ENCODE assay signal across 8 cellular contexts in the genomic region with DNA sequence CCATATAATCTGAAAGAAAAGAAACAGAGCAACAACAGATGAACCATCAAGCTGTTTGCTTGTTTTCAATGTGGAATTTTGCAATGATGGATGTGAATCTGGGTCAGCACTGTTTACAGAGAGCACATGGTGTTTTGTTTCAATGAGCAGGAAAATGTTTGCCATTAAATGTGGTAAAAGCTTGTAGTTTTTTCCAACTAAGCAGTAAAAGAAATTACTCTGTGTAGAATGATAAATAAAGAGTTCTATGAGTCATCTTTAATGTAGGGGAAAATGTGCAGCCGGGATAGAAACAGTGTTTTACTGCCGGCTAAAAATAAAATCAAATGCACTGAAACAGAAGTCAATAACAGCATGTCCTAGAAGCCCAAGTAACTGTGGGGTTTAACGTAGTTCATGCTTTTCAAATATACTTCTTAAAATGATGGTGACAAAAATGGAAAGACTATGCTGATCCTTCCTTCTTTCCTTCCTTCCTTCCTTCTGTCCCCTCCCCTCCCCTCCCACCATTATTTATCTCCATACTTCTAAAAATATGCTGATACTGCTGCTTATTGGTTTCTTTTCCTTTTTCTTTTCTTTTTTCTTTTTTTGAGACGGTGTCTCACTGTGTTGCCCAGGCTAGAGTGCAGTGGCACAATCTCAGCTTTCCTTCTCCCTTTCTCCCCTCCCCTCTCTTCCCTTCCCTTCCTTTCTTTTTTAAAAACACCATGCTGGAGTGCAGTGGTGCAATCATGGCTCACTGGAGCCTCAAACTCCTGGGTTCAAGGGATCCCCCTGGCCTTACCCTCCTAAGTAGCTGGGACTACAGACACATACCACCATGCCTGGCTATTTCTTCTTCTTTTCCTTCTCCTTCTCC. TPM values are rescaled to one million over a fixed set of nuclear protein-coding genes. Genes with fewer than 3 reads are reported as not detected.
A peak's percentile ranks its signal among the peaks of the same experiment; 100 is the strongest.
DNase-seq lines count a peak whose midpoint lies in the region; ATAC-seq, FAIRE-seq and TF ChIP-seq lines count a peak whose summit lies in the region.

No MANE protein-coding gene starts in this region.

- H3K79me2 ChIP-seq in parathyroid adenoma: no peaks in the 10 kb centered on the region

- FAIRE-seq in endometrium (lab: Jason Lieb, UNC): peak; percentile 99

- peaks cover 15% of the 10 kb centered on the region for H3K4me1 Mint-ChIP-seq in Caco-2 (ENCODE audit: low read depth, unreplicated experiment)
- no peaks in the 10 kb centered on the region for H3K4me1 Mint-ChIP-seq in T-helper 2 cell treated with Interferon-gamma antibody and Interleukin-4, amounts not matched to agents 5 μg/mL and 100 μg/mL, for 36 hours (ENCODE audit: low read depth)

- peak in 1 of 2 experiments; percentile 29 for DNase-seq in Caco-2
- DNase-seq in NCI-H2196 treated with DMSO at 0.1 percent for 48 hours (lab: John Stamatoyannopoulos, UW; ENCODE audit: unreplicated experiment): peak; percentile 41
- DNase-seq in NOMO-1 treated with DMSO at 0.1 percent for 48 hours (lab: John Stamatoyannopoulos, UW; ENCODE audit: unreplicated experiment): no peak
- no peak for DNase-seq in T-helper 2 cell treated with Interferon-gamma antibody and Interleukin-4, amounts not matched to agents 5 μg/mL and 100 μg/mL, for 36 hours (ENCODE audit: low spot score)
- no peak for DNase-seq in GM20000 (ENCODE audit: low spot score)

- peaks cover 2% of the 10 kb centered on the region for H3K36me3 Mint-ChIP-seq in Caco-2 (ENCODE audit: insufficient read depth, unreplicated experiment)
- H3K36me3 Mint-ChIP-seq in T-helper 2 cell treated with Interferon-gamma antibody and Interleukin-4, amounts not matched to agents 5 μg/mL and 100 μg/mL, for 36 hours (ENCODE audit: low read depth): no peaks in the 10 kb centered on the region

- peak overlapping the region; percentile 20 for H3K27ac ChIP-seq in parathyroid adenoma

- no peak overlapping the region for H3K4me3 Mint-ChIP-seq in Caco-2 (ENCODE audit: unreplicated experiment)
- H3K4me3 Mint-ChIP-seq in T-helper 2 cell treated with Interferon-gamma antibody and Interleukin-4, amounts not matched to agents 5 μg/mL and 100 μg/mL, for 36 hours: no peak overlapping the region

- CTCF ChIA-PET in Caco-2 (lab: Charles Lee): no interaction called here

- H3K4me3 ChIP-seq in Caco-2 (ENCODE audit: low read depth, low read length) (no peak overlapping the region), parathyroid adenoma (ENCODE audit: low read depth, low read length) (no peak overlapping the region)

- TF ChIP-seq CTCF in Caco-2 (IDR thresholded peaks at IDR 0.05; ENCODE audit: insufficient read depth in 1 of 2, low read depth in 1 of 2, low read length in 1 of 2, severe bottlenecking in 1 of 2, unreplicated experiment in 1 of 2) (no peak), parathyroid adenoma (IDR thresholded peaks at IDR 0.05) (no peak), GM20000 (IDR thresholded peaks at IDR 0.05; ENCODE audit: extremely low read depth, missing control alignments) (no peak)

- peak overlapping the region; percentile 52 for H2AFZ ChIP-seq in parathyroid adenoma

- H3K9me3 ChIP-seq in Caco-2 (no peaks in the 10 kb centered on the region), parathyroid adenoma (ENCODE audit: control insufficient read depth, low read length) (no peaks in the 10 kb centered on the region)

- no TSS peak for BruUV-seq in Caco-2 (replicated peaks; lab: Mats Ljungman, UMichigan)

- ATAC-seq in HG02588 (IDR thresholded peaks at IDR 0.05; ENCODE audit: unreplicated experiment): no peak

- H3K4me1 ChIP-seq in Caco-2 (peaks cover 28% of the 10 kb centered on the region), parathyroid adenoma (peaks cover 9% of the 10 kb centered on the region)

- H3K9ac ChIP-seq in parathyroid adenoma: no peak overlapping the region

- no peaks in the 10 kb centered on the region for H3K27me3 ChIP-seq in Caco-2 (replicated peaks; ENCODE audit: control insufficient read depth, insufficient read depth, low read length)
- H3K27me3 ChIP-seq in parathyroid adenoma (ENCODE audit: control insufficient read depth, insufficient read depth, low read length): no peaks in the 10 kb centered on the region

- H3K27me3 Mint-ChIP-seq in Caco-2 (ENCODE audit: insufficient read depth, unreplicated experiment): no peaks in the 10 kb centered on the region
- H3K27me3 Mint-ChIP-seq in T-helper 2 cell treated with Interferon-gamma antibody and Interleukin-4, amounts not matched to agents 5 μg/mL and 100 μg/mL, for 36 hours (ENCODE audit: low read depth): peaks cover 4% of the 10 kb centered on the region

- intact Hi-C loops in Caco-2 (cut with micrococcal nuclease; ENCODE audit: unreplicated experiment): no loop called here

- no peaks in the 10 kb centered on the region for H3K9me3 Mint-ChIP-seq in Caco-2 (ENCODE audit: unreplicated experiment)
- H3K9me3 Mint-ChIP-seq in T-helper 2 cell treated with Interferon-gamma antibody and Interleukin-4, amounts not matched to agents 5 μg/mL and 100 μg/mL, for 36 hours: no peaks in the 10 kb centered on the region

- no peaks in the 10 kb centered on the region for H3K36me3 ChIP-seq in Caco-2 (ENCODE audit: control insufficient read depth, insufficient read depth, low read length)
- no peaks in the 10 kb centered on the region for H3K36me3 ChIP-seq in parathyroid adenoma (ENCODE audit: control insufficient read depth, insufficient read depth, low read length)

- peak overlapping the region; percentile 5 for H3K4me2 ChIP-seq in parathyroid adenoma (ENCODE audit: low read length)

- peak overlapping the region; percentile 32 for H3K27ac Mint-ChIP-seq in Caco-2 (ENCODE audit: unreplicated experiment)
- H3K27ac Mint-ChIP-seq in T-helper 2 cell treated with Interferon-gamma antibody and Interleukin-4, amounts not matched to agents 5 μg/mL and 100 μg/mL, for 36 hours: no peak overlapping the region

- POLR2A ChIA-PET in Caco-2 (lab: Charles Lee): no interaction called here

RNA-seq across cellular contexts. Expression of a gene that starts 6.3 kb away (rescaled TPM):
- 77.5 and 81.5 TPM in 2 replicates for total RNA-seq in Caco-2 (2022)

RNA-seq across cellular contexts. Expression of a gene that starts 41.4 kb away (rescaled TPM):
- 27.0 and 30.6 TPM in 2 replicates for total RNA-seq in Caco-2 (2022)

RNA-seq across cellular contexts. Expression of a gene that starts 41.5 kb away (rescaled TPM):
- total RNA-seq in Caco-2 (2022): not detected in 2 replicates
